Comparison of ENCODE assay signal across 8 cellular contexts in the genomic region with DNA sequence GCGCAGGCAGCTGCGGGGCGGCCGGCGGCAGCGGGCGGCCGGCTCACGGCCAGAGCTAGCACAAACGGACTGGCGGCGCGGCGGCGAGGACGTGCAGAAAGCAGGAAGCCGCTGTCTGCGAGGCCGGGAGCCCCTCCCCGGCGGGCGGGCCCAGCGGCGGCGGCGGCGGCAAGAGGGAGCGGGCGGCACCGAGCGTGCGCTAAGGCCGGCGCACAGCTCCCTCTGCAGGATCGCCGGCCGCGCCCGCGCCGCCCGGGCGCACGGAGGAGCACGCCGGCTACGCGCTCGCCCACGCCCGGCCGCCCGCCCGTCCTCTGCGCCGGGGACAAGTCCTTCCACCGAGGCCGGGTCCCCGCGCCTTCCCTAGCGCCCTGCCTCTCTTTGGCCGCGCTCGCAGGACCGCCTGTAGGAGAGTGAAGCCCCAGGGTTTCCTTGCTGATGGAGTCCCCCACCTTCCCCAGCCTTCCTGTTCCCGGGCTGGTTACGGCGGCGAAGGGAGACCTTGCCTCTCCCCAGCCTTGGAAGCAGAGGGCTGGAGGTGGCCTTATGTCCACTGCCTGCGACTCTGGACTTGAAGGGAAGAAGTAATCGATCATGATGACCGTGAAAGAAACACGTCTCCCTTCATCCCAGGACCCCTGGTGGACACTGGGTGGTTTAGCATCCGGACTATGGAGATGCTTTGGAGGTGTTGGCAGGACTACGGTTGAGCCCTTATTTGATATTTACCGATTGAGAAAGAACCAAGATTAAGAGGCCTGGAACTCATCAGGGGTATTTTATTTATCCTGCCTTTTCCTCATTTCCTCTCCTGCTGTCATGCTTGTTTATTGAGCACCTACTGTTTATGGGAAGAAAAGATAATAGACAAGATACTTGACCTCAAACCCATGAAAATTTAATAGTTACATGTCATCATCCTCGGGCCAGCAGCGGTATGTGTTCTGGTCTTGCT. TPM values are rescaled to one million over a fixed set of nuclear protein-coding genes. Genes with fewer than 3 reads are reported as not detected.
DNase-seq lines count a peak whose midpoint lies in the region; ATAC-seq and TF ChIP-seq lines count a peak whose summit lies in the region.

PREP (minus strand) TSS at position 102 of the 955 bp plus-strand sequence. CDS start 191 bp downstream, outside the sequence.

- no peaks in the 10 kb centered on the region for H3K27me3 ChIP-seq in KMS-11 (ENCODE audit: insufficient read depth, low read depth)

- no peaks in the 10 kb centered on the region for H4K20me1 ChIP-seq in KMS-11 (ENCODE audit: insufficient read depth)

- POLR2A ChIA-PET in RWPE1 (lab: Yijun Ruan, JAX; ENCODE audit: low non-redundant PET) = interaction anchor here (0.6 to 1.0 kb wide), 3 partner anchors 30 to 313 kb away, joined by 3 to 6 read pairs (median 3); no protein-coding TSS in a partner anchor

- peaks cover 17% of the 10 kb centered on the region for H3K4me1 ChIP-seq in KMS-11 (ENCODE audit: low read depth, poor library complexity, severe bottlenecking)

- peak within 1 kb of the TSS; percentile 83 for H3K27ac Mint-ChIP-seq in activated T-helper 17 cell treated with anti-CD3 and anti-CD28 coated beads, Interleukin-2, amount 50 U/mL, for 72 hours
- peak within 1 kb of the TSS; percentile 81 to 87 for H3K27ac Mint-ChIP-seq in natural killer cell treated with Interleukin-12 subunit alpha and Interleukin-12 subunit beta and Interleukin-15 and Interleukin-18, amount 100 ng/mL, for 72 hours

- no peaks in the 10 kb centered on the region for H3K36me3 Mint-ChIP-seq in activated T-helper 17 cell treated with anti-CD3 and anti-CD28 coated beads, Interleukin-2, amount 50 U/mL, for 72 hours (ENCODE audit: low read depth)
- no peaks in the 10 kb centered on the region for H3K36me3 Mint-ChIP-seq in natural killer cell treated with Interleukin-12 subunit alpha and Interleukin-12 subunit beta and Interleukin-15 and Interleukin-18, amount 100 ng/mL, for 72 hours

- ATAC-seq in GM21786 (IDR thresholded peaks at IDR 0.05; ENCODE audit: unreplicated experiment) = peak; percentile 91
- peak; percentile 95 for ATAC-seq in activated T-helper 17 cell treated with anti-CD3 and anti-CD28 coated beads, Interleukin-2, amount 50 U/mL, for 72 hours (replicated peaks)
- peak; percentile 96 to 98 for ATAC-seq in natural killer cell treated with Interleukin-12 subunit alpha and Interleukin-12 subunit beta and Interleukin-15 and Interleukin-18, amount 100 ng/mL, for 72 hours

- peak within 1 kb of the TSS; percentile 93 for H2AFZ ChIP-seq in KMS-11 (ENCODE audit: low read depth)

- no peaks in the 10 kb centered on the region for H3K36me3 ChIP-seq in KMS-11 (ENCODE audit: insufficient read depth)

- H3K27ac ChIP-seq in KMS-11 (peak within 1 kb of the TSS; percentile 48), RWPE1 (peak within 1 kb of the TSS; percentile 83)

- H3K4me3 Mint-ChIP-seq in activated T-helper 17 cell treated with anti-CD3 and anti-CD28 coated beads, Interleukin-2, amount 50 U/mL, for 72 hours = peak within 1 kb of the TSS; percentile 97
- peak within 1 kb of the TSS; percentile 99 for H3K4me3 Mint-ChIP-seq in natural killer cell treated with Interleukin-12 subunit alpha and Interleukin-12 subunit beta and Interleukin-15 and Interleukin-18, amount 100 ng/mL, for 72 hours

- no peak within 1 kb of the TSS for H3K4me3 ChIP-seq in KMS-11 (IDR thresholded peaks at IDR 0.05; ENCODE audit: insufficient read depth, low read depth, low read length)
- H3K4me3 ChIP-seq in fibroblast of mammary gland (ENCODE audit: control insufficient read depth, low read depth, low read length) = peak within 1 kb of the TSS; percentile 86

- peak within 1 kb of the TSS; percentile 67; the same call in 1 of the 2 replicates for H3K9ac ChIP-seq in KMS-11

- peak; percentile 90 for DNase-seq in EL
- peak; percentile 83 for DNase-seq in RWPE1 (ENCODE audit: low spot score)
- peak; percentile 80 for DNase-seq in fibroblast of mammary gland (ENCODE audit: low read depth)
- peak; percentile 90 for DNase-seq in natural killer cell treated with Interleukin-12 subunit alpha and Interleukin-12 subunit beta and Interleukin-15 and Interleukin-18, amount 100 ng/mL, for 72 hours (ENCODE audit: low spot score)
- DNase-seq in stimulated activated naive CD4-positive, alpha-beta T cell treated with Interleukin-2 at 50 U/mL for 16 hours (lab: John Stamatoyannopoulos, UW) = peak; percentile 77

- CTCF ChIA-PET in RWPE1 (lab: Yijun Ruan, JAX) = interaction anchor here (0.6 to 1.2 kb wide), 9 partner anchors 10 to 336 kb away, joined by 3 to 10 read pairs (median 3); no protein-coding TSS in a partner anchor

- H3K4me2 ChIP-seq in KMS-11 = peak within 1 kb of the TSS; percentile 82

- no peaks in the 10 kb centered on the region for H3K9me3 Mint-ChIP-seq in activated T-helper 17 cell treated with anti-CD3 and anti-CD28 coated beads, Interleukin-2, amount 50 U/mL, for 72 hours
- H3K9me3 Mint-ChIP-seq in natural killer cell treated with Interleukin-12 subunit alpha and Interleukin-12 subunit beta and Interleukin-15 and Interleukin-18, amount 100 ng/mL, for 72 hours = no peaks in the 10 kb centered on the region

- H3K4me1 Mint-ChIP-seq in activated T-helper 17 cell treated with anti-CD3 and anti-CD28 coated beads, Interleukin-2, amount 50 U/mL, for 72 hours = peaks cover 31% of the 10 kb centered on the region
- H3K4me1 Mint-ChIP-seq in natural killer cell treated with Interleukin-12 subunit alpha and Interleukin-12 subunit beta and Interleukin-15 and Interleukin-18, amount 100 ng/mL, for 72 hours (ENCODE audit: low read depth in 2 of 2) = peaks cover 38 to 55% of the 10 kb centered on the region in 2 donors

- H3K27me3 Mint-ChIP-seq in activated T-helper 17 cell treated with anti-CD3 and anti-CD28 coated beads, Interleukin-2, amount 50 U/mL, for 72 hours = peaks cover 10% of the 10 kb centered on the region
- H3K27me3 Mint-ChIP-seq in natural killer cell treated with Interleukin-12 subunit alpha and Interleukin-12 subunit beta and Interleukin-15 and Interleukin-18, amount 100 ng/mL, for 72 hours = peaks cover 15% of the 10 kb centered on the region in 2 donors

- peak; percentile 81 for TF ChIP-seq CTCF in KMS-11 (conservative IDR thresholded peaks at IDR 0.05; ENCODE audit: low read depth, low read length)
- TF ChIP-seq CTCF in RWPE1 (conservative IDR thresholded peaks at IDR 0.05; ENCODE audit: low read depth) = peak; percentile 84
- TF ChIP-seq CTCF in fibroblast of mammary gland (conservative IDR thresholded peaks at IDR 0.05; ENCODE audit: control insufficient read depth, insufficient read depth, low read depth, low read length) = peak; percentile 94

- peaks cover 45% of the 10 kb centered on the region; the same call in 1 of the 2 replicates for H3K79me2 ChIP-seq in KMS-11 (ENCODE audit: insufficient read depth, low read depth)

RNA-seq across cellular contexts. Expression of gene PREP, which starts in this region (rescaled TPM):
- 10 to 100 TPM; 32.3 to 50.2 TPM for total RNA-seq in activated T-helper 17 cell treated with anti-CD3 and anti-CD28 coated beads, Interleukin-2, amount 50 U/mL, for 72 hours
- total RNA-seq in natural killer cell treated with Interleukin-12 subunit alpha and Interleukin-12 subunit beta and Interleukin-15 and Interleukin-18, amount 100 ng/mL, for 72 hours = 10 to 100 TPM; 48.1 to 61.0 TPM
